Comparison of ENCODE assay signal across 7 cellular contexts in genomic region chr16:46853713-46854443, GRCh38. TPM values are rescaled to one million over a fixed set of nuclear protein-coding genes. Genes with fewer than 3 reads are reported as not detected.
DNase-seq lines count a peak whose midpoint lies in the region; ATAC-seq and TF ChIP-seq lines count a peak whose summit lies in the region.

No MANE protein-coding gene starts in this region.

- H3K4me3 ChIP-seq in RWPE2 (ENCODE audit: severe bottlenecking): no peak overlapping the region
- no peak overlapping the region for H3K4me3 ChIP-seq in gastroesophageal sphincter
- H3K4me3 ChIP-seq in tibial nerve: no peak overlapping the region

- no peaks in the 10 kb centered on the region for H3K9me3 ChIP-seq in RWPE2 (ENCODE audit: severe bottlenecking)
- no peaks in the 10 kb centered on the region for H3K9me3 ChIP-seq in gastroesophageal sphincter
- no peaks in the 10 kb centered on the region for H3K9me3 ChIP-seq in tibial nerve

- H3K36me3 Mint-ChIP-seq in osteocyte (ENCODE audit: unreplicated experiment): no peaks in the 10 kb centered on the region

- no peak overlapping the region for H3K27ac Mint-ChIP-seq in osteocyte (ENCODE audit: unreplicated experiment)

- no peak overlapping the region for H3K4me3 Mint-ChIP-seq in osteocyte (ENCODE audit: unreplicated experiment)

- TF ChIP-seq EP300 in gastroesophageal sphincter (IDR thresholded peaks at IDR 0.05) (no peak), tibial nerve (IDR thresholded peaks at IDR 0.05) (peak in 1 of 2 donors; percentile 52)

- H3K27ac ChIP-seq in RWPE2 (ENCODE audit: poor library complexity, severe bottlenecking) (no peak overlapping the region), gastroesophageal sphincter (no peak overlapping the region), tibial nerve (peak overlapping the region in 1 of 4 donors; percentile 46)

- in situ Hi-C loops in GM13977 (cut with MboI; ENCODE audit: low pct_unique_long_range_greater_than_20kb, low sequenced_read_pairs, unreplicated experiment): no loop called here

- H3K36me3 ChIP-seq in RWPE2 (ENCODE audit: low read depth): no peaks in the 10 kb centered on the region
- H3K36me3 ChIP-seq in gastroesophageal sphincter: no peaks in the 10 kb centered on the region
- H3K36me3 ChIP-seq in tibial nerve: no peaks in the 10 kb centered on the region

- H3K27me3 Mint-ChIP-seq in osteocyte (ENCODE audit: unreplicated experiment): peaks cover 3% of the 10 kb centered on the region

- H3K4me1 ChIP-seq in RWPE2 (ENCODE audit: insufficient read depth, poor library complexity, severe bottlenecking) (no peaks in the 10 kb centered on the region), gastroesophageal sphincter (peaks cover 0 to 20% (median 0%) of the 10 kb centered on the region in 3 donors), tibial nerve (peaks cover 0 to 15% (median 2%) of the 10 kb centered on the region in 4 donors)

- peak; percentile 79 for DNase-seq in GM13977 (ENCODE audit: low spot score)
- peak; percentile 73 for DNase-seq in HuH-7 (ENCODE audit: low spot score)
- DNase-seq in RWPE2 (ENCODE audit: low spot score): no peak
- peak in 3 of 4 experiments; percentile 22 to 34 (median 33) for DNase-seq in activated naive CD4-positive, alpha-beta T cell (lab: John Stamatoyannopoulos, UW)
- peak; percentile 91 for DNase-seq in osteocyte (ENCODE audit: extremely low spot score, unreplicated experiment)
- DNase-seq in tibial nerve (ENCODE audit: low spot score in 2 of 2): peak; percentile 59 to 74

- H3K4me1 Mint-ChIP-seq in osteocyte (ENCODE audit: unreplicated experiment): no peaks in the 10 kb centered on the region

- no peaks in the 10 kb centered on the region for H3K27me3 ChIP-seq in RWPE2 (ENCODE audit: insufficient read depth, poor library complexity, severe bottlenecking)
- H3K27me3 ChIP-seq in gastroesophageal sphincter: no peaks in the 10 kb centered on the region
- no peaks in the 10 kb centered on the region for H3K27me3 ChIP-seq in tibial nerve

- H3K9me3 Mint-ChIP-seq in osteocyte (ENCODE audit: unreplicated experiment): no peaks in the 10 kb centered on the region

- TF ChIP-seq POLR2A in gastroesophageal sphincter (IDR thresholded peaks at IDR 0.05): no peak
- TF ChIP-seq POLR2A in tibial nerve (IDR thresholded peaks at IDR 0.05): no peak

- peak; percentile 77 for ATAC-seq in RWPE2 (ENCODE audit: low read depth)
- peak; percentile 67 for ATAC-seq in gastroesophageal sphincter

- 20 to 71% methylated on average over 1 to 5 of the region's 5 CpGs for WGBS in gastroesophageal sphincter (ENCODE audit: low coverage in 1 of 2), 2 donors
- WGBS in tibial nerve, 2 donors: 19 to 23% methylated on average over 5 of the region's 5 CpGs

- TF ChIP-seq CTCF in GM13977 (IDR thresholded peaks at IDR 0.05; ENCODE audit: extremely low read depth, insufficient read depth, missing control alignments) (peak; percentile 88), RWPE2 (IDR thresholded peaks at IDR 0.05; ENCODE audit: poor library complexity, severe bottlenecking) (peak; percentile 94), gastroesophageal sphincter (IDR thresholded peaks at IDR 0.05) (peak; percentile 72 to 91 (median 78)), osteocyte (IDR thresholded peaks at IDR 0.05) (peak; percentile 94), tibial nerve (IDR thresholded peaks at IDR 0.05) (peak; percentile 80 to 91 (median 82))

RNA-seq across cellular contexts. Expression of gene C16orf87, which starts 22.9 kb away (rescaled TPM):
- total RNA-seq in gastroesophageal sphincter (10 to 100 TPM in 2 of 4 donors, 1 to 10 TPM in 2; 5.8 to 13.7 (median 9.4) TPM), osteocyte (14.0 and 14.5 TPM in 2 replicates), tibial nerve (1 to 10 TPM; 4.1 to 5.9 (median 5.3) TPM)

RNA-seq across cellular contexts. Expression of gene GPT2, which starts 30.3 kb away (rescaled TPM):
- total RNA-seq in gastroesophageal sphincter (1 to 10 TPM; 3.8 to 8.6 (median 5.4) TPM), osteocyte (30.5 and 35.0 TPM in 2 replicates), tibial nerve (100 to 1,000 TPM in 1 of 4 donors, 10 to 100 TPM in 3; 42.5 to 126 (median 61.3) TPM)
